Comparison of ENCODE assay signal across 18 cellular contexts in the genomic region with DNA sequence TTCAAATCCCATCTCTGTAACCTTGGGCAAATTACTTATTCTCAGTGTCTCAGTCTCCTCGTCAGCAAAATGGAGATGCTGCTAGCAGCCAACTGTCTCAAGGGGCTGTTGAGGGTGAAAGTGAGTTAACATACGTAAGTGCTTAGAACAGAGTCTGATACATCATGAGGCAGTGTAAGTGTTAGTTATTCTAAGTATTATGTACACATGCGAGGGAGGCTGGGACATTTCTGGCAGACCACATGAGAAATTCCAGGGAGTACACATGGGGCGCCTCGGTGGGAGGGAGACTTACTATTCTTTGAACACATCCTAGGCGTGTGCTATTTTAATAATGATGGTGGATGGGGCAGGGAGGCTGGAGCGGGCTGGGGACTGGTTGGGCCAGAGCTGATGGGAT.
"Had no signal": no experiment of that assay in that cellular context is flagged by ENCODE, and none has a peak within 500 bp of the region (broad histone marks: within the 10 kb centered on the region; RNA-seq: fewer than 3 reads in every experiment).

No MANE protein-coding gene starts in this region.

- H3K4me3 ChIP-seq: body of pancreas, lung, prostate gland, right atrium auricular region, stomach had no signal

- H3K4me1 ChIP-seq: body of pancreas, prostate gland, right atrium auricular region, stomach had no signal

- DNase-seq: activated B cell treated with CpG ODN at 0.5 μM for 24 hours; activated CD4-positive, alpha-beta memory T cell treated with anti-CD3 and anti-CD28 coated beads, Interleukin-2, amount 10 ng/mL, durations not matched to agents 7 days and 5 days; activated CD4-positive, alpha-beta T cell treated with anti-CD3 and anti-CD28 coated beads for 4 hours; activated CD8-positive, alpha-beta memory T cell treated with anti-CD3 and anti-CD28 coated beads, Interleukin-2, amount 10 ng/mL, durations not matched to agents 7 days and 5 days; activated naive CD4-positive, alpha-beta T cell; activated naive CD8-positive, alpha-beta T cell treated with anti-CD3 and anti-CD28 coated beads for 36 hours; activated T-cell treated with anti-CD3 and anti-CD28 coated beads, Interleukin-2, amount 50 U/mL, for 1 hour; body of pancreas; cortex of kidney; foreskin keratinocyte; glutamatergic neuron; midbrain; stimulated activated CD4-positive, alpha-beta T cell treated with anti-CD3 and anti-CD28 coated beads, Interleukin-2, amount 100 ng/mL, for 24 hours; stomach; SW 1271 had no signal

- H3K27me3 ChIP-seq: body of pancreas, right atrium auricular region had no signal

- H3K36me3 ChIP-seq: prostate gland, right atrium auricular region, stomach had no signal

- H3K27ac ChIP-seq: body of pancreas, foreskin keratinocyte, prostate gland, right atrium auricular region, stomach had no signal

- H3K9me3 ChIP-seq: prostate gland had no signal
